In the genomic region with DNA sequence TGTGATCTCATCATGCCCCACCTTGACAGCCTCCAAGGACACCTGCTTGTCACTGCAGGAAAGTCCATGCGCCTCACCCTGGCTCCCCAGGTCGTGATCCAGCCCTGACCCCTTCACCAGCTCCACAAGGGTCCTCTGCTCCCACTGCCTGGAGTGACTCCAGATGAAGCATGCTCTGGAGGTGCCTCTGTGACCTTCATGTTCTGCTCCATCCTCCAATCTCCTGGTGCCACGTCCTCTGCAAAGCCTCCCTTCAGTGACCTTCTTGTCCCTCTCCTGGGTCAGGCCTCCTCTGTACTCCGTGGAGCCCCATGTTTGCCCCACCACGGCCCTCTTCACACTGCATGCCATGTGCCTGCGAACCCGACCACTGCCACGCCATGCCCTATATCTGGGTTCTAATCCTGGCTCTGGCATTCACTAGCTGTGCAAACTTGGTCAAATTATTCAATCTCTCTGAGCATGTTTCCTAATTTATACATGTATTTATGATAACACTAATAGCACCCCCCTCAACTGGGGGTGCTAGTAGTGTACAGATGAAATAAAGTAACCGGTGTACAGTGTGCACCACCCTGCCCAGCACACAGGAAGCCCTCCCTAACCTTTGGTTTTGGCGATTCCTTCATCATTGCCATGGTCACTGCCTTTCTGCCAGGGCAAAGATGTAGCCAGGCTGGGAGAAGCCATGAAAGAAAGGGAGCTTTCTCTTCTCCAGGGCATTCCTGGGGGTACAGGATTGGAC, we compare ENCODE assay signal across 10 cellular contexts.
DNase-seq lines count a peak whose midpoint lies in the region; ATAC-seq, FAIRE-seq and TF ChIP-seq lines count a peak whose summit lies in the region.
"Had no signal": no experiment of that assay in that cellular context is flagged by ENCODE, and none has a peak within 500 bp of the region (broad histone marks: within the 10 kb centered on the region; RNA-seq: fewer than 3 reads in every experiment).

No MANE protein-coding gene starts in this region.

- no peaks in the 10 kb centered on the region for H3K4me1 ChIP-seq in A549
- H3K4me1 ChIP-seq: prostate gland had no signal

- TF ChIP-seq EP300 in A549 (IDR thresholded peaks at IDR 0.05), result no peak

- POLR2A ChIA-PET in A549 (lab: Yijun Ruan, JAX), result no interaction called here

- WGBS in A549 (ENCODE audit: missing lambda C conversion rate), result 56% methylated on average over 10 of the region's 10 CpGs

- no peak for TF ChIP-seq CTCF in A549 (IDR thresholded peaks at IDR 0.05)

- ATAC-seq in A549 (peak; percentile 25 to 64; a peak in 3 of 6 replicates), GM19455 (IDR thresholded peaks at IDR 0.05; ENCODE audit: unreplicated experiment) (peak; percentile 30), HG03521 (IDR thresholded peaks at IDR 0.05; ENCODE audit: unreplicated experiment) (peak; percentile 22), Right ventricle myocardium superior (ENCODE audit: poor library complexity) (peak; percentile 23)

- H3K9me3 ChIP-seq in A549, result peaks cover 8% of the 10 kb centered on the region; the same call in 2 of the 3 replicates
- H3K9me3 ChIP-seq: prostate gland had no signal

- intact Hi-C loops in Right ventricle myocardium superior (cut with DNase I), result no loop called here

- DNase-seq in A549 (ENCODE audit: low read depth in 1 of 2, low spot score in 1 of 2) (no peak), Right ventricle myocardium superior (peak; percentile 30), HTR-8/SVneo (ENCODE audit: insufficient read length, low spot score) (no peak), iPS-NIHi7 (ENCODE audit: extremely low spot score) (no peak), NCI-H2029 treated with DMSO at 0.1 percent for 48 hours (lab: John Stamatoyannopoulos, UW) (no peak)
- no peak for DNase-seq in stimulated activated CD4-positive, alpha-beta T cell treated with anti-CD3 and anti-CD28 coated beads, Interleukin-12 subunit alpha, Interleukin-12 subunit beta, amount 100 ng/mL, for 4 hours
- DNase-seq: NCI-H524 treated with DMSO at 0.1 percent for 48 hours had no signal

- no peak for TF ChIP-seq RAD21 in A549 (conservative IDR thresholded peaks at IDR 0.05 in 1 of 2, IDR thresholded peaks at IDR 0.05 in 1 of 2)

- H3K27ac ChIP-seq in A549, result no peak overlapping the region
- H3K27ac ChIP-seq: prostate gland had no signal

- CTCF ChIA-PET in A549 (lab: Yijun Ruan, JAX), result interaction anchor here (0.5 to 2.7 kb wide), 40 partner anchors 9 to 921 kb away, joined by 3 to 24 read pairs (median 4); a partner anchor contains a TSS

- H3K4me2 ChIP-seq in A549, result peak overlapping the region; percentile 41; the same call in 2 of the 3 replicates

- TF ChIP-seq POLR2A in A549 (IDR thresholded peaks at IDR 0.05; ENCODE audit: low read length), result no peak

- H3K4me3 ChIP-seq in A549, result no peak overlapping the region
- H3K4me3 ChIP-seq: prostate gland had no signal

- FAIRE-seq in A549 (lab: Jason Lieb, UNC) (no peak), HTR-8/SVneo (lab: Jason Lieb, UNC) (no peak)

TF ChIP-seq in A549, 52 proteins besides CTCF, POLR2A, EP300 and RAD21:
- TF ChIP-seq PHF8 (IDR thresholded peaks at IDR 0.05; ENCODE audit: borderline replicate concordance, low read depth), result no peak
